Comparison of ENCODE assay signal across 29 cellular contexts in the genomic region with DNA sequence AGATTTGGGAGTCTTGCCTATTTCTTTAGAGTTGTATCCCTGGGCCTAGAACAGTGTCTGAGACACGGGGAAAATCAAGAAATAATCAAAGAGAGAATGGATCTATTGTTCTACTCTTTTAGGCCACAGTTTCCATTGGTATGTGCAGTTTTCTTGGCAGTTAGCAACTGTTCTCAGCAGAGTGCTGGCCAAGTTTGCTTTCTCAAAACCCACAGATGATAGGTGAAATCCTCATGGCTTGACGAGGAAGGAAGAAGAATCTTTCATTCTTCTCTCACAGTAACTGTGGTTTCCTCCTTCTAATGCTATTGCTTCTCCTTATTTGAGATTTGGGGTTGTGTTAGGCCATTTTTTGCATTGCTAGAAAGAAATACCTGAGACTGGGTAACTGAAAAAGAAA. TPM values are rescaled to one million over a fixed set of nuclear protein-coding genes. Genes with fewer than 3 reads are reported as not detected.
A peak's percentile ranks its signal among the peaks of the same experiment; 100 is the strongest.
DNase-seq lines count a peak whose midpoint lies in the region; ATAC-seq and TF ChIP-seq lines count a peak whose summit lies in the region.
"Had no signal": no experiment of that assay in that cellular context is flagged by ENCODE, and none has a peak within 500 bp of the region (broad histone marks: within the 10 kb centered on the region; RNA-seq: fewer than 3 reads in every experiment).

No MANE protein-coding gene starts in this region.

- H3K4me3 Mint-ChIP-seq in activated CD8-positive, alpha-beta memory T cell treated with anti-CD3 and anti-CD28 coated beads, Interleukin-2, amount 10 ng/mL, durations not matched to agents 7 days and 5 days, result no peak overlapping the region
- H3K4me3 Mint-ChIP-seq in T-helper 1 cell treated with Interleukin-12 subunit alpha and Interleukin-12 subunit beta and Interleukin-4 antibody, amounts not matched to agents 30 μg/mL and 1 μg/mL, for 36 hours, result peak overlapping the region; percentile 22
- H3K4me3 Mint-ChIP-seq in naive thymus-derived CD8-positive, alpha-beta T cell, result peak overlapping the region in 7 of 10 donors; percentile 21 to 81 (median 71)
- H3K4me3 Mint-ChIP-seq: activated CD4-positive, alpha-beta T cell treated with anti-CD3 and anti-CD28 coated beads for 36 hours; nephron had no signal

- H3K27me3 Mint-ChIP-seq in activated CD8-positive, alpha-beta memory T cell treated with anti-CD3 and anti-CD28 coated beads, Interleukin-2, amount 10 ng/mL, durations not matched to agents 7 days and 5 days, result peaks cover 8% of the 10 kb centered on the region
- peaks cover 4% of the 10 kb centered on the region for H3K27me3 Mint-ChIP-seq in T-helper 1 cell treated with Interleukin-12 subunit alpha and Interleukin-12 subunit beta and Interleukin-4 antibody, amounts not matched to agents 30 μg/mL and 1 μg/mL, for 36 hours (ENCODE audit: low read depth)
- peaks cover 0 to 2% (median 0%) of the 10 kb centered on the region in 5 donors for H3K27me3 Mint-ChIP-seq in naive thymus-derived CD8-positive, alpha-beta T cell
- H3K27me3 Mint-ChIP-seq: activated CD4-positive, alpha-beta T cell treated with anti-CD3 and anti-CD28 coated beads for 36 hours had no signal

- 41 to 66% (median 63%) methylated on average over 2 of the region's 2 CpGs for WGBS in spleen, 5 donors

- POLR2A ChIA-PET in naive thymus-derived CD8-positive, alpha-beta T cell (lab: Charles Lee), result interaction anchor here (1.1 to 1.2 kb wide), 2 partner anchors 41 to 43 kb away, joined by 3 to 4 read pairs; no protein-coding TSS in a partner anchor

- no peaks in the 10 kb centered on the region for H3K27me3 ChIP-seq in spleen (replicated peaks in 1 of 7)
- H3K27me3 ChIP-seq: dorsolateral prefrontal cortex, sigmoid colon, tibial artery had no signal

- H3K4me1 ChIP-seq in spleen, result peaks cover 0 to 9% (median 0%) of the 10 kb centered on the region in 6 donors
- H3K4me1 ChIP-seq: sigmoid colon, tibial artery had no signal

- H3K27ac Mint-ChIP-seq in activated CD8-positive, alpha-beta memory T cell treated with anti-CD3 and anti-CD28 coated beads, Interleukin-2, amount 10 ng/mL, durations not matched to agents 7 days and 5 days, result peak overlapping the region; percentile 83
- peak overlapping the region; percentile 55 for H3K27ac Mint-ChIP-seq in T-helper 1 cell treated with Interleukin-12 subunit alpha and Interleukin-12 subunit beta and Interleukin-4 antibody, amounts not matched to agents 30 μg/mL and 1 μg/mL, for 36 hours
- peak overlapping the region; percentile 79 to 96 (median 90) for H3K27ac Mint-ChIP-seq in naive thymus-derived CD8-positive, alpha-beta T cell
- H3K27ac Mint-ChIP-seq: activated CD4-positive, alpha-beta T cell treated with anti-CD3 and anti-CD28 coated beads for 36 hours; nephron had no signal

- H3K4me1 Mint-ChIP-seq in activated CD8-positive, alpha-beta memory T cell treated with anti-CD3 and anti-CD28 coated beads, Interleukin-2, amount 10 ng/mL, durations not matched to agents 7 days and 5 days, result peaks cover 56% of the 10 kb centered on the region
- peaks cover 32% of the 10 kb centered on the region for H3K4me1 Mint-ChIP-seq in T-helper 1 cell treated with Interleukin-12 subunit alpha and Interleukin-12 subunit beta and Interleukin-4 antibody, amounts not matched to agents 30 μg/mL and 1 μg/mL, for 36 hours (ENCODE audit: low read depth)
- H3K4me1 Mint-ChIP-seq in naive thymus-derived CD8-positive, alpha-beta T cell, result peaks cover 25 to 41% (median 34%) of the 10 kb centered on the region in 4 donors

- no peak for DNase-seq in activated CD8-positive, alpha-beta memory T cell treated with anti-CD3 and anti-CD28 coated beads, Interleukin-2, amount 10 ng/mL, durations not matched to agents 7 days and 5 days
- no peak for DNase-seq in activated CD8-positive, alpha-beta memory T cell treated with anti-CD3 and anti-CD28 coated beads for 24 hours
- DNase-seq in astrocyte of the hippocampus (ENCODE audit: low read depth, low spot score) (peak; percentile 36), left ventricle myocardium superior (no peak), spleen (no peak), NAMALWA (ENCODE audit: low spot score) (no peak)
- DNase-seq in naive thymus-derived CD8-positive, alpha-beta T cell, result peak in 2 of 10 donors; percentile 6 to 13
- DNase-seq: activated CD4-positive, alpha-beta T cell treated with anti-CD3 and anti-CD28 coated beads for 36 hours; activated CD8-positive, alpha-beta memory T cell treated with anti-CD3 and anti-CD28 coated beads, Interleukin-2, amount 50 U/mL, for 4 hours; activated naive CD4-positive, alpha-beta T cell treated with anti-CD3 and anti-CD28 coated beads, Interleukin-2, amount 50 U/mL, for 16 hours; CD4-positive, CD25-positive, alpha-beta regulatory T cell; central memory CD4-positive, alpha-beta T cell; dorsolateral prefrontal cortex; hippocampal formation; NCI-H1417 treated with DMSO at 0.1 percent for 48 hours; NCI-H2081; NCI-H2227 treated with DMSO at 0.1 percent for 48 hours; NCI-H526; NK-92 treated with Interleukin-12 subunit alpha and Interleukin-12 subunit beta, amount 100 ng/mL, for 24 hours; PC-3; sigmoid colon; stimulated activated CD4-positive, alpha-beta T cell treated with anti-CD3 and anti-CD28 coated beads, Interleukin-4, amount 100 ng/mL, for 1 hour; T-helper 9 cell; tibial artery had no signal

- no peaks in the 10 kb centered on the region for H3K36me3 ChIP-seq in spleen
- H3K36me3 ChIP-seq: sigmoid colon, tibial artery had no signal

- H3K36me3 Mint-ChIP-seq in activated CD8-positive, alpha-beta memory T cell treated with anti-CD3 and anti-CD28 coated beads, Interleukin-2, amount 10 ng/mL, durations not matched to agents 7 days and 5 days, result peaks cover 32% of the 10 kb centered on the region
- H3K36me3 Mint-ChIP-seq in T-helper 1 cell treated with Interleukin-12 subunit alpha and Interleukin-12 subunit beta and Interleukin-4 antibody, amounts not matched to agents 30 μg/mL and 1 μg/mL, for 36 hours (ENCODE audit: low read depth), result peaks cover 10% of the 10 kb centered on the region
- H3K36me3 Mint-ChIP-seq in naive thymus-derived CD8-positive, alpha-beta T cell, result peaks cover 0 to 13% (median 0%) of the 10 kb centered on the region in 3 donors
- H3K36me3 Mint-ChIP-seq: CD4-positive, CD25-positive, alpha-beta regulatory T cell had no signal

- intact Hi-C loops in left ventricle myocardium superior (cut with micrococcal nuclease) (no loop called here), spleen (cut with DNase I; ENCODE audit: low total_unique reads) (no loop called here)

- H3K9me3 ChIP-seq in spleen, result no peaks in the 10 kb centered on the region
- H3K9me3 ChIP-seq: sigmoid colon, tibial artery had no signal

- no peak overlapping the region for H3K4me3 ChIP-seq in spleen
- H3K4me3 ChIP-seq: dorsolateral prefrontal cortex, lung, sigmoid colon, SK-N-MC, tibial artery had no signal

- H3K27ac ChIP-seq in spleen, result no peak overlapping the region
- H3K27ac ChIP-seq: dorsolateral prefrontal cortex, sigmoid colon, SK-N-MC, tibial artery, VCaP had no signal

- no peak for TF ChIP-seq POLR2A in spleen (IDR thresholded peaks at IDR 0.05)

- CTCF ChIA-PET in activated CD8-positive, alpha-beta memory T cell treated with anti-CD3 and anti-CD28 coated beads, Interleukin-2, amount 10 ng/mL, durations not matched to agents 7 days and 5 days (lab: Charles Lee), result no interaction called here

- H3K9me3 Mint-ChIP-seq in activated CD8-positive, alpha-beta memory T cell treated with anti-CD3 and anti-CD28 coated beads, Interleukin-2, amount 10 ng/mL, durations not matched to agents 7 days and 5 days (ENCODE audit: low read depth), result no peaks in the 10 kb centered on the region
- peaks cover 10% of the 10 kb centered on the region for H3K9me3 Mint-ChIP-seq in T-helper 1 cell treated with Interleukin-12 subunit alpha and Interleukin-12 subunit beta and Interleukin-4 antibody, amounts not matched to agents 30 μg/mL and 1 μg/mL, for 36 hours
- H3K9me3 Mint-ChIP-seq in naive thymus-derived CD8-positive, alpha-beta T cell, result peaks cover 0 to 8% (median 2%) of the 10 kb centered on the region in 9 donors
- H3K9me3 Mint-ChIP-seq: CD4-positive, CD25-positive, alpha-beta regulatory T cell had no signal

- TF ChIP-seq CTCF in spleen (IDR thresholded peaks at IDR 0.05 in 8 of 11, conservative IDR thresholded peaks at IDR 0.05 in 3 of 11), result no peak

- ATAC-seq in activated CD8-positive, alpha-beta memory T cell treated with anti-CD3 and anti-CD28 coated beads, Interleukin-2, amount 10 ng/mL, durations not matched to agents 7 days and 5 days, result peak; percentile 32
- peak in 1 of 2 donors; percentile 44 for ATAC-seq in naive thymus-derived CD8-positive, alpha-beta T cell
- no peak for ATAC-seq in left ventricle myocardium superior
- ATAC-seq: activated CD4-positive, alpha-beta T cell treated with anti-CD3 and anti-CD28 coated beads for 36 hours; PC-3 had no signal

RNA-seq across cellular contexts. Expression of a gene that starts 42.2 kb away (rescaled TPM):
- 10 to 100 TPM; 15.6 to 18.2 TPM for total RNA-seq in activated CD8-positive, alpha-beta memory T cell treated with anti-CD3 and anti-CD28 coated beads, Interleukin-2, amount 10 ng/mL, durations not matched to agents 7 days and 5 days
- 10 to 100 TPM; 17.4 to 21.7 TPM for total RNA-seq in naive thymus-derived CD8-positive, alpha-beta T cell
- polyA plus RNA-seq in naive thymus-derived CD8-positive, alpha-beta T cell, result 10 to 100 TPM; 38.2 to 41.5 (median 39.4) TPM
- total RNA-seq in left ventricle myocardium superior (7.3 TPM), spleen (10 to 100 TPM; 13.1 to 24.2 (median 17.4) TPM)
- 10 to 100 TPM in 1 of 3 donors, 1 to 10 TPM in 2; 7.8 to 12.3 (median 8.2) TPM for polyA plus RNA-seq in spleen
